ENCODE assay signal across 12 cellular contexts in genomic region chr12:42056130-42056529, GRCh38.
DNase-seq lines count a peak whose midpoint lies in the region; ATAC-seq, FAIRE-seq and TF ChIP-seq lines count a peak whose summit lies in the region.
"Had no signal": no experiment of that assay in that cellular context is flagged by ENCODE, and none has a peak within 500 bp of the region (broad histone marks: within the 10 kb centered on the region; RNA-seq: fewer than 3 reads in every experiment).

No MANE protein-coding gene starts in this region.

- POLR2A ChIA-PET in K562 (lab: Yijun Ruan, JAX), result interaction anchor here (1.8 kb wide), 1 partner anchor 26 kb away, joined by 3 read pairs; no protein-coding TSS in a partner anchor

- no peak overlapping the region for H3K27ac ChIP-seq in K562 (ENCODE audit: extremely low read depth, low read depth, low read length)
- H3K27ac ChIP-seq: ovary had no signal

- no peaks in the 10 kb centered on the region for H3K9me1 ChIP-seq in K562 (ENCODE audit: control insufficient read depth, insufficient read depth, low read length)

- no peak for TF ChIP-seq CTCF in K562 (IDR thresholded peaks at IDR 0.05 in 2 of 3, conservative IDR thresholded peaks at IDR 0.05 in 1 of 3; ENCODE audit: insufficient read depth in 2 of 3, low read depth in 1 of 3, low read length in 3 of 3)

- H2AFZ ChIP-seq in K562 (ENCODE audit: low read depth, low read length), result no peak overlapping the region
- H2AFZ ChIP-seq: GM23338 had no signal

- DNase-seq in K562 (ENCODE audit: extremely low read depth in 1 of 4, low spot score in 3 of 4), result no peak
- DNase-seq in effector CD8-positive, alpha-beta T cell (lab: John Stamatoyannopoulos, UW), result no peak
- DNase-seq in activated naive CD4-positive, alpha-beta T cell treated with anti-CD3 and anti-CD28 coated beads, Interleukin-2, amount 50 U/mL, for 72 hours (ENCODE audit: low spot score in 2 of 2), result no peak
- no peak for DNase-seq in RCC 7860 (ENCODE audit: low spot score)
- DNase-seq in epidermal melanocyte (ENCODE audit: insufficient read length, low spot score), result no peak
- DNase-seq: NCI-H1436 treated with DMSO at 0.1 percent for 48 hours, ovary had no signal

- no peaks in the 10 kb centered on the region for H4K20me1 ChIP-seq in K562 (replicated peaks; ENCODE audit: control insufficient read depth, insufficient read depth, low read length)

- H3K27me3 ChIP-seq in K562 (ENCODE audit: control insufficient read depth in 2 of 2, insufficient read depth in 2 of 2, low read length in 2 of 2), result no peaks in the 10 kb centered on the region; a peak in 1 of 5 replicates
- H3K27me3 ChIP-seq: ovary had no signal

- no peaks in the 10 kb centered on the region for H3K36me3 ChIP-seq in K562 (ENCODE audit: control insufficient read depth, insufficient read depth, low read length)
- H3K36me3 ChIP-seq: ovary had no signal

- no peak for TF ChIP-seq RAD21 in K562 (CRISPR knock-in tag; conservative IDR thresholded peaks at IDR 0.05 in 1 of 2, IDR thresholded peaks at IDR 0.05 in 1 of 2)

- TF ChIP-seq EP300 in K562 (IDR thresholded peaks at IDR 0.05; ENCODE audit: low read length), result no peak

- no peaks in the 10 kb centered on the region for H3K4me1 ChIP-seq in K562 (replicated peaks in 1 of 2; ENCODE audit: control insufficient read depth in 2 of 2, insufficient read depth in 2 of 2, low read length in 2 of 2)

- H3K4me3 ChIP-seq in K562, result no peak overlapping the region
- H3K4me3 ChIP-seq: GM23338, ovary had no signal

- CTCF ChIA-PET in K562 (lab: Yijun Ruan, JAX; ENCODE audit: low intra/inter-chr PET ratio), result no interaction called here

- TF ChIP-seq POLR2A in K562 (conservative IDR thresholded peaks at IDR 0.05), result no peak

- FAIRE-seq in K562 (lab: Jason Lieb, UNC), result no peak
- no peak for FAIRE-seq in RCC 7860 (lab: Jason Lieb, UNC)
- FAIRE-seq: colon had no signal

- BruUV-seq in K562 (replicated peaks; lab: Mats Ljungman, UMichigan), result no TSS peak

- H3K4me2 ChIP-seq in K562 (ENCODE audit: insufficient read depth, low read length), result no peak overlapping the region
- H3K4me2 ChIP-seq: GM23338 had no signal

- 0% methylated on average over 3 of the region's 3 CpGs for WGBS in K562 (ENCODE audit: insufficient coverage, low coverage, missing lambda C conversion rate)

- ATAC-seq in GM18499 (IDR thresholded peaks at IDR 0.05; ENCODE audit: insufficient read depth, unreplicated experiment) (peak; percentile 92), GM21526 (IDR thresholded peaks at IDR 0.05; ENCODE audit: low FRiP score, unreplicated experiment) (peak; percentile 96), HG03378 (IDR thresholded peaks at IDR 0.05; ENCODE audit: unreplicated experiment) (peak; percentile 98), K562 (no peak)
- no peak for ATAC-seq in activated naive CD4-positive, alpha-beta T cell treated with anti-CD3 and anti-CD28 coated beads, Interleukin-2, amount 50 U/mL, for 72 hours
- ATAC-seq: GM23338 had no signal

- no peaks in the 10 kb centered on the region for H3K9me3 Mint-ChIP-seq in activated naive CD4-positive, alpha-beta T cell treated with anti-CD3 and anti-CD28 coated beads, Interleukin-2, amount 50 U/mL, for 72 hours

- in situ Hi-C loops in K562 (cut with MboI), result no loop called here

- H3K79me2 ChIP-seq in K562 (ENCODE audit: control insufficient read depth, insufficient read depth, low read length), result no peaks in the 10 kb centered on the region

- no peak overlapping the region for H3K27ac Mint-ChIP-seq in activated naive CD4-positive, alpha-beta T cell treated with anti-CD3 and anti-CD28 coated beads, Interleukin-2, amount 50 U/mL, for 72 hours
- H3K27ac Mint-ChIP-seq: GM23338 had no signal

- H3K9me3 ChIP-seq in K562 (replicated peaks; ENCODE audit: control insufficient read depth, insufficient read depth, low read depth, low read length), result no peaks in the 10 kb centered on the region
- H3K9me3 ChIP-seq: ovary had no signal

- no peaks in the 10 kb centered on the region for H3K36me3 Mint-ChIP-seq in activated naive CD4-positive, alpha-beta T cell treated with anti-CD3 and anti-CD28 coated beads, Interleukin-2, amount 50 U/mL, for 72 hours

- no peak overlapping the region for H3K9ac ChIP-seq in K562 (ENCODE audit: insufficient read depth in 1 of 2, low read depth in 2 of 2, low read length in 2 of 2)

- intact Hi-C loops in K562 (cut with micrococcal nuclease), result no loop called here

TF ChIP-seq in K562, 482 proteins besides CTCF, POLR2A, EP300 and RAD21:
- TF ChIP-seq SPI1 (IDR thresholded peaks at IDR 0.05; ENCODE audit: borderline replicate concordance, low read depth, low read length), result 0 out of 2 replicates have a peak, but pooled peaks have one; percentile 50
- no peak for TF ChIP-seq MNT (conservative IDR thresholded peaks at IDR 0.05)

Comparison
In these comparisons a context has a peak if more than half of its experiments do, and no peak if none do; other contexts are left out.
1. ATAC-seq: peak in GM18499 (single experiment), GM21526 (single experiment) and HG03378 (single experiment); none in K562 (single experiment) and activated naive CD4-positive, alpha-beta T cell treated with anti-CD3 and anti-CD28 coated beads, Interleukin-2, amount 50 U/mL, for 72 hours (0 of 2).